Comparison of ENCODE assay signal across 1 cellular context in genomic region chr6:149545754-149546471, GRCh38.
A peak's percentile ranks its signal among the peaks of the same experiment; 100 is the strongest.
TF ChIP-seq lines count a peak whose summit lies in the region.

Gene PPIL4, minus strand, starts transcription at chr6:149546043. Its CDS starts 38 bp downstream, at chr6:149546005.

TF ChIP-seq in K562, 482 proteins besides CTCF, POLR2A, EP300 and RAD21 (continued from another document and continues in another):
- TF ChIP-seq FOXP1 (CRISPR knock-in tag; IDR thresholded peaks at IDR 0.05) (0 out of 2 replicates have a peak, but pooled peaks have one; percentile 90), KDM4B (IDR thresholded peaks at IDR 0.05; ENCODE audit: borderline replicate concordance in 2 of 2, low read depth in 1 of 2) (peak in 1 of 2 experiments; percentile 85; a peak in 2 of 4 replicates), E2F3 (CRISPR knock-in tag; IDR thresholded peaks at IDR 0.05) (no peak), ATF1 (CRISPR knock-in tag; IDR thresholded peaks at IDR 0.05) (peak; percentile 100), ATF1 (tag; IDR thresholded peaks at IDR 0.05) (peak; percentile 100), ZNF277 (CRISPR knock-in tag; IDR thresholded peaks at IDR 0.05; ENCODE audit: borderline replicate concordance) (no peak), CEBPB (tag; IDR thresholded peaks at IDR 0.05) (peak; percentile 35; the same call in 1 of the 2 replicates), CC2D1A (IDR thresholded peaks at IDR 0.05) (no peak; the same call in none of the 2 replicates), PTBP1 (IDR thresholded peaks at IDR 0.05; ENCODE audit: low read depth, low read length) (no peak), AFF4 (CRISPR knock-in tag; IDR thresholded peaks at IDR 0.05) (no peak; the same call in 1 of the 2 replicates), TFE3 (CRISPR knock-in tag; IDR thresholded peaks at IDR 0.05) (no peak), SMARCC2 (IDR thresholded peaks at IDR 0.05; ENCODE audit: low read depth) (0 out of 2 replicates have a peak, but pooled peaks have one; percentile 24), NR3C1 (CRISPR knock-in tag; IDR thresholded peaks at IDR 0.05) (peak; percentile 55; the same call in 1 of the 2 replicates), DMBX1 (CRISPR knock-in tag; IDR thresholded peaks at IDR 0.05; ENCODE audit: borderline replicate concordance) (no peak), MITF (IDR thresholded peaks at IDR 0.05) (0 out of 2 replicates have a peak, but pooled peaks have one; percentile 27), SMAD4 (CRISPR knock-in tag; conservative IDR thresholded peaks at IDR 0.05) (peak; percentile 42; the same call in 1 of the 2 replicates), PYGO2 (tag; IDR thresholded peaks at IDR 0.05) (no peak), HINFP (tag; conservative IDR thresholded peaks at IDR 0.05; ENCODE audit: low read depth) (no peak), CHAMP1 (IDR thresholded peaks at IDR 0.05) (peak; percentile 64; the same call in 1 of the 2 replicates), ZNF133 (CRISPR knock-in tag; IDR thresholded peaks at IDR 0.05) (no peak), ZNF165 (CRISPR knock-in tag; IDR thresholded peaks at IDR 0.05; ENCODE audit: borderline replicate concordance) (no peak; the same call in 1 of the 2 replicates), GTF2E2 (tag; IDR thresholded peaks at IDR 0.05) (peak; percentile 68), SMARCA5 (IDR thresholded peaks at IDR 0.05) (no peak), NR2F6 (CRISPR knock-in tag; IDR thresholded peaks at IDR 0.05) (peak; percentile 65; the same call in 1 of the 2 replicates), TAF15 (IDR thresholded peaks at IDR 0.05; ENCODE audit: low read depth, low read length) (no peak), CBX1 (IDR thresholded peaks at IDR 0.05; ENCODE audit: low read depth) (peak; percentile 43; the same call in 1 of the 2 replicates), RBFOX2 (IDR thresholded peaks at IDR 0.05; ENCODE audit: low read depth, low read length) (peak; percentile 99), ZBTB7A (IDR thresholded peaks at IDR 0.05; ENCODE audit: borderline replicate concordance, control insufficient read depth, low read depth, low read length) (peak; percentile 61; the same call in 1 of the 2 replicates), HDAC2 (IDR thresholded peaks at IDR 0.05) (peak; percentile 92), LEF1 (IDR thresholded peaks at IDR 0.05) (no peak), ZNF551 (CRISPR knock-in tag; IDR thresholded peaks at IDR 0.05) (no peak), KDM1A (IDR thresholded peaks at IDR 0.05) (no peak), ZNF507 (tag; conservative IDR thresholded peaks at IDR 0.05) (no peak), ZFPM2 (CRISPR knock-in tag; IDR thresholded peaks at IDR 0.05) (no peak), RBBP5 (IDR thresholded peaks at IDR 0.05; ENCODE audit: borderline replicate concordance, insufficient read depth, low read length, poor library complexity, severe bottlenecking) (peak; percentile 91), SRSF3 (IDR thresholded peaks at IDR 0.05; ENCODE audit: insufficient read depth, low read length) (no peak), TGIF2 (CRISPR knock-in tag; IDR thresholded peaks at IDR 0.05) (no peak), VEZF1 (CRISPR knock-in tag; IDR thresholded peaks at IDR 0.05) (peak; percentile 99), ZC3H11A (IDR thresholded peaks at IDR 0.05; ENCODE audit: low read depth, low read length) (no peak), ZNF644 (tag; IDR thresholded peaks at IDR 0.05; ENCODE audit: low read depth) (0 out of 2 replicates have a peak, but pooled peaks have one; percentile 33), ZNF212 (CRISPR knock-in tag; IDR thresholded peaks at IDR 0.05) (no peak), TEAD1 (CRISPR knock-in tag; IDR thresholded peaks at IDR 0.05) (no peak; a peak in 1 of 4 replicates), TBL1XR1 (IDR thresholded peaks at IDR 0.05; ENCODE audit: low read length in 2 of 2) (peak in 1 of 2 experiments; percentile 100; a peak in 3 of 4 replicates), ZNF586 (CRISPR knock-in tag; conservative IDR thresholded peaks at IDR 0.05) (no peak), E2F8 (IDR thresholded peaks at IDR 0.05; ENCODE audit: low read depth, partially characterized antibody) (peak; percentile 96), ELK1 (CRISPR knock-in tag; IDR thresholded peaks at IDR 0.05) (no peak), CEBPG (CRISPR knock-in tag; IDR thresholded peaks at IDR 0.05) (peak; percentile 78), CEBPG (tag; conservative IDR thresholded peaks at IDR 0.05 in 1 of 2, IDR thresholded peaks at IDR 0.05 in 1 of 2) (peak in 1 of 2 experiments; percentile 48; a peak in 1 of 4 replicates), ZNF311 (CRISPR knock-in tag; IDR thresholded peaks at IDR 0.05) (no peak)
